1 cellular context compared by ENCODE assay signal in the genomic region with DNA sequence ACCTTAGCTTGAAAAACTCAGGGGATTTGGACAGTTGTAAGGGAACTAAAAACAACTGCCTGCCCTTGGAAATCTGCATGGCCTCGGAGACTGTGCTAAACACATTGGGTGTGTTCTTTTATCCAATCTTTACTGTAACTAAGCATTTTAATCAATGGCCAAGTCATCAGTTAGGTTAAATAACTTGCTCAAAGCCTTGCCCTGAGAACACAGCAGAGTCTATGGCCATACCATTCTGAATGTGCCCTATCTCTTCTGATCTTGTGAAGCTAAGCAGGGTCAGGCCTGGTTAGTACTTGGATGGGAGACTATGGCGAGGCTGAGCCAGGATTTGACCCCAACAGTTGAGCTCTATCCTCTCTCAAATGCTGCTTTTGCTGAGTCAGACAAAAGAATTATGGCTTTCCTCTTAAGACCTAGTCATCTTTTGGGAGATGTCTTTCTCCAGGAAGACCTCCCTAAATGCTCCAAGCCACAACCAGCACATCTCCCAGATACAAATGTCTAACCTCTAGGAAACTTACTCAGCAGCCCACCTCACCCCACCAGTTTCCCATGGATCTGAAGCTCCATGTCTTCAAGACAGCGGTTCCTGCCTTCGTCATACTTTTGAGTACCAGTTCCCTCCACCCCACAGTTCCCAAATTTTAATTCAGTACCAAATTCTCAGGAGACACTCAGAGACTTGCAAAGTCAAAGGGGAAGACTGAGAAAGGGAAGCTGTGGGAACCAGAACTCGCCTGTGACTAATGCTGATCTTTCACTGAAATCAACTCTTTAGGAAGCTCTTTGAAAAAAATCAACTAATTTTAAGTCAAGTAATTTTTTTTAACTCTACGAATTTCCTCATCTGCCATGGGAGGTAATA.
TF ChIP-seq lines count a peak whose summit lies in the region.

No MANE protein-coding gene starts in this region.

TF ChIP-seq in H1, 55 proteins besides CTCF, POLR2A, EP300 and RAD21:
- TF ChIP-seq SAP30 (IDR thresholded peaks at IDR 0.05; ENCODE audit: insufficient read depth, insufficient replicate concordance, low read length) (no peak), YY1 (IDR thresholded peaks at IDR 0.05; ENCODE audit: low read depth, low read length) (no peak), RBBP5 (IDR thresholded peaks at IDR 0.05; ENCODE audit: borderline replicate concordance, low read depth, low read length) (no peak), KDM5A (IDR thresholded peaks at IDR 0.05; ENCODE audit: low read length) (no peak), CHD7 (IDR thresholded peaks at IDR 0.05; ENCODE audit: insufficient replicate concordance, low read length) (no peak), FOSL1 (IDR thresholded peaks at IDR 0.05; ENCODE audit: insufficient read depth, low read depth, low read length) (no peak), TBP (IDR thresholded peaks at IDR 0.05; ENCODE audit: low read depth, low read length) (peak; percentile 92), BACH1 (IDR thresholded peaks at IDR 0.05; ENCODE audit: low read length) (no peak)
